In genomic region chr6:111086685-111087084, GRCh38 we compare ENCODE assay signal across 8 cellular contexts. TPM values are rescaled to one million over a fixed set of nuclear protein-coding genes. Genes with fewer than 3 reads are reported as not detected.
DNase-seq lines count a peak whose midpoint lies in the region; ATAC-seq and TF ChIP-seq lines count a peak whose summit lies in the region.
"Had no signal": no experiment of that assay in that cellular context is flagged by ENCODE, and none has a peak within 500 bp of the region (broad histone marks: within the 10 kb centered on the region; RNA-seq: fewer than 3 reads in every experiment).

No MANE protein-coding gene starts in this region.

- DNase-seq in activated B cell treated with CpG ODN at 0.5 μM for 24 hours (no peak), spleen (no peak), head of caudate nucleus (no peak), GF-D8 (lab: John Stamatoyannopoulos, UW) (no peak)

- no peak for TF ChIP-seq POLR2A in spleen (IDR thresholded peaks at IDR 0.05)

- H3K4me1 ChIP-seq in HEK293 (ENCODE audit: control insufficient read depth, insufficient read depth, low read length) (peaks cover 7% of the 10 kb centered on the region), spleen (peaks cover 11 to 33% (median 23%) of the 10 kb centered on the region in 6 donors)

- TF ChIP-seq CTCF in HEK293 (tag by site-specific recombination; IDR thresholded peaks at IDR 0.05) (no peak), activated B cell treated with CpG ODN at 0.5 μM for 24 hours (IDR thresholded peaks at IDR 0.05) (no peak), spleen (IDR thresholded peaks at IDR 0.05 in 8 of 11, conservative IDR thresholded peaks at IDR 0.05 in 3 of 11) (no peak)

- no peak overlapping the region; the same call in 1 of the 2 replicates for H3K27ac ChIP-seq in HEK293 (ENCODE audit: extremely low read depth, low read depth, low read length)
- no peak overlapping the region for H3K27ac ChIP-seq in spleen
- H3K27ac ChIP-seq: epithelial cell of prostate had no signal

- no peaks in the 10 kb centered on the region for H3K9me3 Mint-ChIP-seq in activated B cell treated with CpG ODN at 0.5 μM for 24 hours

- peaks cover 24% of the 10 kb centered on the region for H3K27me3 Mint-ChIP-seq in activated B cell treated with CpG ODN at 0.5 μM for 24 hours

- H3K4me1 Mint-ChIP-seq in activated B cell treated with CpG ODN at 0.5 μM for 24 hours = peaks cover 18% of the 10 kb centered on the region

- H3K27ac Mint-ChIP-seq in activated B cell treated with CpG ODN at 0.5 μM for 24 hours = no peak overlapping the region

- POLR2A ChIA-PET in HEK293 (lab: Yijun Ruan, JAX) (no interaction called here), activated B cell treated with CpG ODN at 0.5 μM for 24 hours (lab: Charles Lee) (no interaction called here)

- H3K4me3 Mint-ChIP-seq in activated B cell treated with CpG ODN at 0.5 μM for 24 hours = peak overlapping the region; percentile 81

- H3K36me3 Mint-ChIP-seq in activated B cell treated with CpG ODN at 0.5 μM for 24 hours (ENCODE audit: low read depth) = no peaks in the 10 kb centered on the region

- 18 to 34% (median 24%) methylated on average over 5 of the region's 5 CpGs for WGBS in spleen, 5 donors

- H3K9me3 ChIP-seq in HEK293 (ENCODE audit: control insufficient read depth, insufficient read depth, low read depth, low read length) (no peaks in the 10 kb centered on the region), spleen (no peaks in the 10 kb centered on the region)

- peaks cover 0 to 59% (median 33%) of the 10 kb centered on the region in 7 donors for H3K27me3 ChIP-seq in spleen (replicated peaks in 1 of 7)

- ATAC-seq in activated B cell treated with CpG ODN at 0.5 μM for 24 hours (ENCODE audit: low read depth) = no peak
- no peak for ATAC-seq in HG02642 (IDR thresholded peaks at IDR 0.05; ENCODE audit: poor library complexity, unreplicated experiment)

- intact Hi-C loops in activated B cell treated with CpG ODN at 0.5 μM for 24 hours (cut with micrococcal nuclease) = no loop called here
- intact Hi-C loops in spleen (cut with DNase I; ENCODE audit: low total_unique reads) = no loop called here
- intact Hi-C loops in head of caudate nucleus (cut with DNase I) = no loop called here

- H3K36me3 ChIP-seq in HEK293 (ENCODE audit: control insufficient read depth in 2 of 2, insufficient read depth in 1 of 2, low read length in 2 of 2) (no peaks in the 10 kb centered on the region), spleen (no peaks in the 10 kb centered on the region)

- CTCF ChIA-PET in HEK293 (lab: Yijun Ruan, JAX) = interaction anchor here (0.6 to 2.0 kb wide), 3 partner anchors 19 to 75 kb away, joined by 4 to 9 read pairs (median 7); no protein-coding TSS in a partner anchor
- CTCF ChIA-PET in activated B cell treated with CpG ODN at 0.5 μM for 24 hours (lab: Charles Lee) = no interaction called here

- H3K4me3 ChIP-seq in HEK293 (ENCODE audit: low read depth, low read length) (peak overlapping the region; percentile 57), iPS-11a (ENCODE audit: low read depth, low read length) (peak overlapping the region; percentile 70), spleen (peak overlapping the region; percentile 52 to 88 (median 69))

TF ChIP-seq in HEK293, 187 proteins besides CTCF, POLR2A, EP300 and RAD21:
- no peak for TF ChIP-seq SP7 (tag by site-specific recombination; IDR thresholded peaks at IDR 0.05)
- no peak for TF ChIP-seq ZNF37A (tag by site-specific recombination; IDR thresholded peaks at IDR 0.05)
- no peak for TF ChIP-seq GLI2 (tag by site-specific recombination; IDR thresholded peaks at IDR 0.05; ENCODE audit: borderline replicate concordance, low read depth)
- no peak for TF ChIP-seq SCRT1 (tag by site-specific recombination; IDR thresholded peaks at IDR 0.05; ENCODE audit: borderline replicate concordance)
- TF ChIP-seq, protein P1, sequence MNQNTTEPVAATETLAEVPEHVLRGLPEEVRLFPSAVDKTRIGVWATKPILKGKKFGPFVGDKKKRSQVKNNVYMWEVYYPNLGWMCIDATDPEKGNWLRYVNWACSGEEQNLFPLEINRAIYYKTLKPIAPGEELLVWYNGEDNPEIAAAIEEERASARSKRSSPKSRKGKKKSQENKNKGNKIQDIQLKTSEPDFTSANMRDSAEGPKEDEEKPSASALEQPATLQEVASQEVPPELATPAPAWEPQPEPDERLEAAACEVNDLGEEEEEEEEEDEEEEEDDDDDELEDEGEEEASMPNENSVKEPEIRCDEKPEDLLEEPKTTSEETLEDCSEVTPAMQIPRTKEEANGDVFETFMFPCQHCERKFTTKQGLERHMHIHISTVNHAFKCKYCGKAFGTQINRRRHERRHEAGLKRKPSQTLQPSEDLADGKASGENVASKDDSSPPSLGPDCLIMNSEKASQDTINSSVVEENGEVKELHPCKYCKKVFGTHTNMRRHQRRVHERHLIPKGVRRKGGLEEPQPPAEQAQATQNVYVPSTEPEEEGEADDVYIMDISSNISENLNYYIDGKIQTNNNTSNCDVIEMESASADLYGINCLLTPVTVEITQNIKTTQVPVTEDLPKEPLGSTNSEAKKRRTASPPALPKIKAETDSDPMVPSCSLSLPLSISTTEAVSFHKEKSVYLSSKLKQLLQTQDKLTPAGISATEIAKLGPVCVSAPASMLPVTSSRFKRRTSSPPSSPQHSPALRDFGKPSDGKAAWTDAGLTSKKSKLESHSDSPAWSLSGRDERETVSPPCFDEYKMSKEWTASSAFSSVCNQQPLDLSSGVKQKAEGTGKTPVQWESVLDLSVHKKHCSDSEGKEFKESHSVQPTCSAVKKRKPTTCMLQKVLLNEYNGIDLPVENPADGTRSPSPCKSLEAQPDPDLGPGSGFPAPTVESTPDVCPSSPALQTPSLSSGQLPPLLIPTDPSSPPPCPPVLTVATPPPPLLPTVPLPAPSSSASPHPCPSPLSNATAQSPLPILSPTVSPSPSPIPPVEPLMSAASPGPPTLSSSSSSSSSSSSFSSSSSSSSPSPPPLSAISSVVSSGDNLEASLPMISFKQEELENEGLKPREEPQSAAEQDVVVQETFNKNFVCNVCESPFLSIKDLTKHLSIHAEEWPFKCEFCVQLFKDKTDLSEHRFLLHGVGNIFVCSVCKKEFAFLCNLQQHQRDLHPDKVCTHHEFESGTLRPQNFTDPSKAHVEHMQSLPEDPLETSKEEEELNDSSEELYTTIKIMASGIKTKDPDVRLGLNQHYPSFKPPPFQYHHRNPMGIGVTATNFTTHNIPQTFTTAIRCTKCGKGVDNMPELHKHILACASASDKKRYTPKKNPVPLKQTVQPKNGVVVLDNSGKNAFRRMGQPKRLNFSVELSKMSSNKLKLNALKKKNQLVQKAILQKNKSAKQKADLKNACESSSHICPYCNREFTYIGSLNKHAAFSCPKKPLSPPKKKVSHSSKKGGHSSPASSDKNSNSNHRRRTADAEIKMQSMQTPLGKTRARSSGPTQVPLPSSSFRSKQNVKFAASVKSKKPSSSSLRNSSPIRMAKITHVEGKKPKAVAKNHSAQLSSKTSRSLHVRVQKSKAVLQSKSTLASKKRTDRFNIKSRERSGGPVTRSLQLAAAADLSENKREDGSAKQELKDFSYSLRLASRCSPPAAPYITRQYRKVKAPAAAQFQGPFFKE (tag by site-specific recombination; IDR thresholded peaks at IDR 0.05; ENCODE audit: borderline replicate concordance) = no peak
- TF ChIP-seq ZNF433 (tag by site-specific recombination; IDR thresholded peaks at IDR 0.05; ENCODE audit: low read depth) = no peak
- no peak for TF ChIP-seq ZNF558 (tag by site-specific recombination; IDR thresholded peaks at IDR 0.05)
- TF ChIP-seq ZNF404 (tag by site-specific recombination; IDR thresholded peaks at IDR 0.05) = no peak
- TF ChIP-seq ZNF843 (tag by site-specific recombination; IDR thresholded peaks at IDR 0.05) = no peak
- no peak for TF ChIP-seq ZNF571 (tag by site-specific recombination; IDR thresholded peaks at IDR 0.05)
- no peak for TF ChIP-seq ZNF169 (tag by site-specific recombination; IDR thresholded peaks at IDR 0.05)
- TF ChIP-seq ZNF366 (tag by site-specific recombination; conservative IDR thresholded peaks at IDR 0.05) = no peak
TF ChIP-seq in HEK293: peak in this region for 0.

RNA-seq across cellular contexts. Expression of gene SLC16A10, which starts 0.6 kb away (rescaled TPM):
- 0.02 and 0.13 TPM in 2 replicates for total RNA-seq in activated B cell treated with CpG ODN at 0.5 μM for 24 hours
- total RNA-seq in spleen = 10 to 100 TPM in 2 of 7 donors, 1 to 10 TPM in 5; 4.9 to 19.9 (median 6.9) TPM
- polyA plus RNA-seq in spleen = 1 to 10 TPM in 1 of 3 donors, under 1 TPM in 2; 0.24 to 1.3 (median 0.46) TPM
